In the genomic region with DNA sequence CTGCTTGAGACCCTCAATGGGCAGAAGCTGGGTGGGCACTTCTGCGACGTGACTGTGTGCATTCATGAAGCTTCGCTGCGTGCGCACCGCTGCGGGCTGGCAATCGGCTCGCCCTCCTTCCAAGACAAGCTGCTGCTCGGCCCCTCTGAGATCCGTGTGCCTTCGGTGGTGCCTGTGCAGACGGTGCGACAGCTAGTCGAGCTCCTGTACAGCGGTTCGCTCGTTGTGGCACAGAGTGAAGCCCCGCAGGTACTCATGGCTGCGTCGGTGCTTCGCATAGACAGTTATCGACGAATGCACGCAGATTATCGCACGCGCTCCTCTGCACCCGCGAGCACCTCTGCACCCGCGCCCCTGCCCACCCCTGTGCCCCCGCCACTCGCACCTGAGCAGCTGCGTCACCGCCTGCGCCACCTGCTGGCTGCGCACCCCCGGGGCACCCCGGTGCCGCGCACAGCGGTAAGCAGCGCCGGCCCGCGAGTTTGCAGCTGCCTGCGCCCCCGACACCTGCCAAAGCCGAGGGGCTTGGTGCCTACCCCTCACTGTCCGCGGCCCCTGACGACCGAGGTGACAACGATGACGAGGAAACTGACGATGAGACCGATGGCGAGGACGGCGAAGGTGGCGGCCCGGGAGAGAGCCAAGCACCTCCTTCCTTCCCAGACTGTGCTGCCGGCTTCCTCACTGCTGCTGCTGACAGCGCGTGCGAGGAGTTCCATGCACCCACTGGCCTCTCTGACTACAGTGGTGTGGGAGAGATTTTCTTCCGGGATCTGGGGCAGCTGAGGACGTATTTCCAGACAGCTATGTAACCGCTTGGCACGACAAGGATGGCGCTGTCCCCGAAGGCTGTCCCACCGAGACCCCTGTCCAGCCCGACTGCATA, we compare ENCODE assay signal across 8 cellular contexts.
DNase-seq lines count a peak whose midpoint lies in the region; ATAC-seq and TF ChIP-seq lines count a peak whose summit lies in the region.
"Not testable (repeated sequence)": the region's sequence is repeated elsewhere in the genome, so short reads cannot be mapped to it uniquely, and the experiment has no call there.

No MANE protein-coding gene starts in this region.

- DNase-seq in CD4-positive, CD25-positive, alpha-beta regulatory T cell; PC-3; activated T-cell treated with anti-CD3 and anti-CD28 coated beads, Interleukin-2, amount 50 U/mL, for 4 hours; lower lobe of right lung; stimulated activated effector memory CD8-positive, alpha-beta T cell treated with anti-CD3 and anti-CD28 coated beads, Interleukin-12 subunit alpha, Interleukin-12 subunit beta, amount 100 ng/mL, for 72 hours (ENCODE audit: low spot score in 2 of 2): not testable (repeated sequence)

- not testable (repeated sequence) for H3K79me2 ChIP-seq in PC-3 (ENCODE audit: low read length)

- BruUV-seq in PC-3 (replicated peaks; lab: Mats Ljungman, UMichigan), result TSS peak; percentile 11

- H3K4me3 Mint-ChIP-seq in CD4-positive, CD25-positive, alpha-beta regulatory T cell; activated T-cell treated with anti-CD3 and anti-CD28 coated beads, Interleukin-2, amount 50 U/mL, for 4 hours; stimulated activated effector memory CD8-positive, alpha-beta T cell treated with anti-CD3 and anti-CD28 coated beads, Interleukin-12 subunit alpha, Interleukin-12 subunit beta, amount 100 ng/mL, for 72 hours: not testable (repeated sequence)

- H3K27ac ChIP-seq in CD4-positive, CD25-positive, alpha-beta regulatory T cell (ENCODE audit: insufficient read depth, low read length, poor library complexity, severe bottlenecking); PC-3 (ENCODE audit: low read length); gastroesophageal sphincter; lower lobe of right lung: not testable (repeated sequence)

- no CpG with 5 or more reads among the region's 75 CpGs for WGBS in gastroesophageal sphincter (ENCODE audit: low coverage in 1 of 2), 2 donors

- TF ChIP-seq CTCF in PC-3 (conservative IDR thresholded peaks at IDR 0.05; ENCODE audit: low read depth, low read length); gastroesophageal sphincter (IDR thresholded peaks at IDR 0.05); lower lobe of right lung (IDR thresholded peaks at IDR 0.05): not testable (repeated sequence)

- not testable (repeated sequence) for H2AFZ ChIP-seq in PC-3 (ENCODE audit: low read length)

- not testable (repeated sequence) for H3K36me3 ChIP-seq in CD4-positive, CD25-positive, alpha-beta regulatory T cell (ENCODE audit: control insufficient read depth, insufficient read depth, low read length); PC-3 (ENCODE audit: low read depth, low read length); gastroesophageal sphincter; lower lobe of right lung

- intact Hi-C loops in PC-3 (cut with micrococcal nuclease); lower lobe of right lung (cut with DNase I): not testable (repeated sequence)

- not testable (repeated sequence) for TF ChIP-seq POLR2A in gastroesophageal sphincter (IDR thresholded peaks at IDR 0.05)

- ATAC-seq in CD4-positive, CD25-positive, alpha-beta regulatory T cell (ENCODE audit: low read depth in 2 of 2), result peak; percentile 67 to 77
- ATAC-seq in GM19397 (IDR thresholded peaks at IDR 0.05; ENCODE audit: unreplicated experiment) (peak; percentile 67), HG02938 (IDR thresholded peaks at IDR 0.05; ENCODE audit: unreplicated experiment) (peak; percentile 49), PC-3 (peak; percentile 69), gastroesophageal sphincter (peak; percentile 79), lower lobe of right lung (peak; percentile 88 to 89)
- peak; percentile 83 to 84 for ATAC-seq in activated T-cell treated with anti-CD3 and anti-CD28 coated beads, Interleukin-2, amount 50 U/mL, for 4 hours
- peak; percentile 81 for ATAC-seq in stimulated activated effector memory CD8-positive, alpha-beta T cell treated with anti-CD3 and anti-CD28 coated beads, Interleukin-12 subunit alpha, Interleukin-12 subunit beta, amount 100 ng/mL, for 72 hours

- not testable (repeated sequence) for H3K4me3 ChIP-seq in CD4-positive, CD25-positive, alpha-beta regulatory T cell (ENCODE audit: low read depth, low read length); PC-3 (ENCODE audit: low read length); gastroesophageal sphincter; lower lobe of right lung

- POLR2A ChIA-PET in PC-3 (lab: Charles Lee; ENCODE audit: unreplicated experiment), result not testable (repeated sequence)

- not testable (repeated sequence) for H3K27ac Mint-ChIP-seq in CD4-positive, CD25-positive, alpha-beta regulatory T cell; stimulated activated effector memory CD8-positive, alpha-beta T cell treated with anti-CD3 and anti-CD28 coated beads, Interleukin-12 subunit alpha, Interleukin-12 subunit beta, amount 100 ng/mL, for 72 hours

- H3K4me1 Mint-ChIP-seq in CD4-positive, CD25-positive, alpha-beta regulatory T cell; activated T-cell treated with anti-CD3 and anti-CD28 coated beads, Interleukin-2, amount 50 U/mL, for 4 hours (ENCODE audit: low read depth); stimulated activated effector memory CD8-positive, alpha-beta T cell treated with anti-CD3 and anti-CD28 coated beads, Interleukin-12 subunit alpha, Interleukin-12 subunit beta, amount 100 ng/mL, for 72 hours: not testable (repeated sequence)

- CTCF ChIA-PET in PC-3 (lab: Charles Lee), result not testable (repeated sequence)

- H3K9me2 ChIP-seq in PC-3 (replicated peaks; ENCODE audit: low read length), result not testable (repeated sequence)

- H3F3A ChIP-seq in PC-3 (ENCODE audit: low read length, unreplicated experiment), result not testable (repeated sequence)

- H3K9me3 ChIP-seq in CD4-positive, CD25-positive, alpha-beta regulatory T cell (ENCODE audit: control insufficient read depth in 2 of 2, low read length in 2 of 2); PC-3 (ENCODE audit: low read length); gastroesophageal sphincter; lower lobe of right lung: not testable (repeated sequence)

- H3K36me3 Mint-ChIP-seq in CD4-positive, CD25-positive, alpha-beta regulatory T cell; activated T-cell treated with anti-CD3 and anti-CD28 coated beads, Interleukin-2, amount 50 U/mL, for 4 hours (ENCODE audit: insufficient read depth); stimulated activated effector memory CD8-positive, alpha-beta T cell treated with anti-CD3 and anti-CD28 coated beads, Interleukin-12 subunit alpha, Interleukin-12 subunit beta, amount 100 ng/mL, for 72 hours: not testable (repeated sequence)

- H3K27me3 ChIP-seq in CD4-positive, CD25-positive, alpha-beta regulatory T cell (ENCODE audit: control insufficient read depth, insufficient read depth, low read length); PC-3 (ENCODE audit: low read length); gastroesophageal sphincter; lower lobe of right lung (ENCODE audit: low read depth): not testable (repeated sequence)

- H3K4me1 ChIP-seq in CD4-positive, CD25-positive, alpha-beta regulatory T cell (ENCODE audit: control insufficient read depth, insufficient read depth, low read length, poor library complexity, severe bottlenecking); PC-3 (ENCODE audit: insufficient read depth, low read length); gastroesophageal sphincter; lower lobe of right lung: not testable (repeated sequence)

- not testable (repeated sequence) for H3K9ac ChIP-seq in PC-3 (ENCODE audit: low read length)

- not testable (repeated sequence) for H3K27me3 Mint-ChIP-seq in CD4-positive, CD25-positive, alpha-beta regulatory T cell; activated T-cell treated with anti-CD3 and anti-CD28 coated beads, Interleukin-2, amount 50 U/mL, for 4 hours (ENCODE audit: low read depth)

- H3K9me3 Mint-ChIP-seq in CD4-positive, CD25-positive, alpha-beta regulatory T cell; activated T-cell treated with anti-CD3 and anti-CD28 coated beads, Interleukin-2, amount 50 U/mL, for 4 hours; stimulated activated effector memory CD8-positive, alpha-beta T cell treated with anti-CD3 and anti-CD28 coated beads, Interleukin-12 subunit alpha, Interleukin-12 subunit beta, amount 100 ng/mL, for 72 hours: not testable (repeated sequence)

- not testable (repeated sequence) for H4K20me1 ChIP-seq in PC-3 (ENCODE audit: low read length)

- not testable (repeated sequence) for TF ChIP-seq EP300 in gastroesophageal sphincter (IDR thresholded peaks at IDR 0.05)

- not testable (repeated sequence) for H3K4me2 ChIP-seq in PC-3 (ENCODE audit: low read length)
